ENCODE assay signal across 8 cellular contexts in the genomic region with DNA sequence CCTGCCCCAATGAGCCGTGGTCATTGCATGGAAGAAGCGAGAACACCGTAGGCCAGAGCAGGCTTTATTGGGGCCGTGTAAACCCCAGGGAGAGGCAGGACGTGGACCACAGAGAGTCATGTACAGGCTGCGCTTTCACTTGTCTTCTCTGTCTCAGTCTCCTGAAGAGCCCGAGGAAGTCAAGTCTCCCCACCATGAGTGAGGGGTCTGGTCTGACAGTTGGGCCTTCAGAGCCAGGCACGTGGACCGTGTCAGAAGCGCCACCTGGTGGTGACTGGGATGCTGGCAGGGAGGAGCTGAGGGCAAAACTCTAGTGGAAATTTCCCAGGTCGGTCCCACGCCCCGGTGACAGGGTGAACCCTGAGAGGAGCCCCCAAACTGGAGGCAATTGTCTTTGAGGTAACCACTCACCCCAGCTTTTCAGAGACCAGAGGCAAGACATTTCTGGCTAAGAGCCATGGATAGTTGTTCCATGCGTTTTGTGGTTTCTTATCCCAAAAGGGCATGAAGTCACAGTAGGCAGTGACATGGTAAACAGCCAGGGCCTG. TPM values are rescaled to one million over a fixed set of nuclear protein-coding genes. Genes with fewer than 3 reads are reported as not detected.
DNase-seq lines count a peak whose midpoint lies in the region; ATAC-seq and TF ChIP-seq lines count a peak whose summit lies in the region.

No MANE protein-coding gene starts in this region.

- H3K4me3 Mint-ChIP-seq in activated CD8-positive, alpha-beta T cell treated with anti-CD3 and anti-CD28 coated beads, Interleukin-2, amount 10 ng/mL, durations not matched to agents 7 days and 5 days: no peak overlapping the region
- no peak overlapping the region for H3K4me3 Mint-ChIP-seq in mesothelial cell of epicardium

- peak overlapping the region; percentile 50 for H3K27ac Mint-ChIP-seq in activated CD8-positive, alpha-beta T cell treated with anti-CD3 and anti-CD28 coated beads, Interleukin-2, amount 10 ng/mL, durations not matched to agents 7 days and 5 days
- H3K27ac Mint-ChIP-seq in mesothelial cell of epicardium: peak overlapping the region; percentile 21

- ATAC-seq in activated CD8-positive, alpha-beta T cell treated with anti-CD3 and anti-CD28 coated beads, Interleukin-2, amount 10 ng/mL, durations not matched to agents 7 days and 5 days: peak; percentile 65
- no peak for ATAC-seq in GM18520 (IDR thresholded peaks at IDR 0.05; ENCODE audit: unreplicated experiment)

- POLR2A ChIA-PET in activated CD8-positive, alpha-beta T cell treated with anti-CD3 and anti-CD28 coated beads, Interleukin-2, amount 10 ng/mL, durations not matched to agents 7 days and 5 days (lab: Charles Lee): interaction anchor here (0.5 to 2.0 kb wide), 8 partner anchors 12 to 184 kb away, joined by 3 to 17 read pairs (median 4); no protein-coding TSS in a partner anchor

- DNase-seq in NCI-H2227 (lab: John Stamatoyannopoulos, UW; ENCODE audit: unreplicated experiment) (peak; percentile 68), NCI-H2227 treated with DMSO at 0.1 percent for 48 hours (lab: John Stamatoyannopoulos, UW) (no peak), NCI-H2107 treated with DMSO at 0.1 percent for 48 hours (lab: John Stamatoyannopoulos, UW; ENCODE audit: unreplicated experiment) (peak; percentile 28), mesothelial cell of epicardium (ENCODE audit: low spot score in 2 of 2, unreplicated experiment in 2 of 2) (peak; percentile 64 to 86)
- DNase-seq in activated CD8-positive, alpha-beta T cell treated with anti-CD3 and anti-CD28 coated beads, Interleukin-2, amount 10 ng/mL, durations not matched to agents 7 days and 5 days: peak; percentile 81
- DNase-seq in effector CD4-positive, alpha-beta T cell: peak; percentile 82
- peak; percentile 46 to 72 for DNase-seq in stimulated activated CD8-positive, alpha-beta memory T cell treated with anti-CD3 and anti-CD28 coated beads, Interleukin-4, amount 100 ng/mL, for 4 hours (ENCODE audit: low read depth in 2 of 2, low spot score in 1 of 2)

- no peaks in the 10 kb centered on the region for H3K9me3 Mint-ChIP-seq in activated CD8-positive, alpha-beta T cell treated with anti-CD3 and anti-CD28 coated beads, Interleukin-2, amount 10 ng/mL, durations not matched to agents 7 days and 5 days (ENCODE audit: insufficient read depth)
- H3K9me3 Mint-ChIP-seq in mesothelial cell of epicardium: no peaks in the 10 kb centered on the region

- H3K4me1 Mint-ChIP-seq in activated CD8-positive, alpha-beta T cell treated with anti-CD3 and anti-CD28 coated beads, Interleukin-2, amount 10 ng/mL, durations not matched to agents 7 days and 5 days (ENCODE audit: low read depth): peaks cover 12% of the 10 kb centered on the region
- no peaks in the 10 kb centered on the region for H3K4me1 Mint-ChIP-seq in mesothelial cell of epicardium

- H3K36me3 Mint-ChIP-seq in activated CD8-positive, alpha-beta T cell treated with anti-CD3 and anti-CD28 coated beads, Interleukin-2, amount 10 ng/mL, durations not matched to agents 7 days and 5 days (ENCODE audit: low read depth): peaks cover 34% of the 10 kb centered on the region
- peaks cover 14% of the 10 kb centered on the region for H3K36me3 Mint-ChIP-seq in mesothelial cell of epicardium

- H3K27me3 Mint-ChIP-seq in activated CD8-positive, alpha-beta T cell treated with anti-CD3 and anti-CD28 coated beads, Interleukin-2, amount 10 ng/mL, durations not matched to agents 7 days and 5 days (ENCODE audit: low read depth): no peaks in the 10 kb centered on the region
- H3K27me3 Mint-ChIP-seq in mesothelial cell of epicardium (ENCODE audit: low read depth): no peaks in the 10 kb centered on the region

- TF ChIP-seq CTCF in mesothelial cell of epicardium (IDR thresholded peaks at IDR 0.05; ENCODE audit: unreplicated experiment): peak; percentile 93

- CTCF ChIA-PET in activated CD8-positive, alpha-beta T cell treated with anti-CD3 and anti-CD28 coated beads, Interleukin-2, amount 10 ng/mL, durations not matched to agents 7 days and 5 days (lab: Charles Lee): interaction anchor here (0.6 to 14.8 kb wide), 35 partner anchors 8 to 608 kb away, joined by 3 to 552 read pairs (median 6); partner anchors contain the start of genes ACYP1, DLST, PROX2 and RPS6KL1

RNA-seq across cellular contexts. Expression of gene RPS6KL1, which starts 17.4 kb away (rescaled TPM):
- total RNA-seq in activated CD8-positive, alpha-beta T cell treated with anti-CD3 and anti-CD28 coated beads, Interleukin-2, amount 10 ng/mL, durations not matched to agents 7 days and 5 days: 1 to 10 TPM; 4.3 to 5.2 TPM
- total RNA-seq in mesothelial cell of epicardium: 0.13 to 1.1 TPM (median 0.70 TPM) in 3 replicates

RNA-seq across cellular contexts. Expression of gene DLST, which starts 24.0 kb away (rescaled TPM):
- total RNA-seq in activated CD8-positive, alpha-beta T cell treated with anti-CD3 and anti-CD28 coated beads, Interleukin-2, amount 10 ng/mL, durations not matched to agents 7 days and 5 days: 100 to 1,000 TPM; 106 to 108 TPM
- 74.4 to 81.5 TPM (median 79.7 TPM) in 3 replicates for total RNA-seq in mesothelial cell of epicardium

RNA-seq across cellular contexts. Expression of gene PROX2, which starts 29.7 kb away (rescaled TPM):
- total RNA-seq in activated CD8-positive, alpha-beta T cell treated with anti-CD3 and anti-CD28 coated beads, Interleukin-2, amount 10 ng/mL, durations not matched to agents 7 days and 5 days: under 1 TPM; 0.13 to 0.44 TPM
- total RNA-seq in mesothelial cell of epicardium: not detected in 3 replicates

RNA-seq across cellular contexts. Expression of gene PGF, which starts 49.7 kb away (rescaled TPM):
- total RNA-seq in activated CD8-positive, alpha-beta T cell treated with anti-CD3 and anti-CD28 coated beads, Interleukin-2, amount 10 ng/mL, durations not matched to agents 7 days and 5 days: under 1 TPM in 1 of 2 experiments, not detected in 1; 0.21 TPM
- 8.4 to 9.6 TPM (median 8.6 TPM) in 3 replicates for total RNA-seq in mesothelial cell of epicardium
